ENCODE assay signal across 18 cellular contexts in the genomic region with DNA sequence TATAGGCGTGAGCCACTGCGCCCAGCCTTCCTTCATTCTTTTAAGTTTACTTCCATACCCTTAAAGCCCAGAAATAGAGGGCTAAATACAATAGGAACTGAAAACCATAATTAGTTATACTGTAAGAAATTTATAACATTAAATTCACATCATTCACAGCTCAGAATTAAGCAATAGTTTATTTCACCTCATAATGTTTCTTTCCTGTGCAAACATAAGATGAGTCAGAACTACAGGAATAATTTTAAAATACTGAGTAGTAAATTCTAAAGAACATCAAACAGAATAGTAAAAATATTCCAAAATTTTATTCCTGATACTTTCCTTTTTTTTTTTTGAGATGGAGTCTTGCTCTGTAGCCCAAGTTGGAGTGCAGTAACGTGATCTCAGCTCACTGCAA.
"Had no signal": no experiment of that assay in that cellular context is flagged by ENCODE, and none has a peak within 500 bp of the region (broad histone marks: within the 10 kb centered on the region; RNA-seq: fewer than 3 reads in every experiment).

No MANE protein-coding gene starts in this region.

- FAIRE-seq: kidney had no signal

- H3K4me1 ChIP-seq: foreskin keratinocyte had no signal

- ATAC-seq: activated T-cell treated with anti-CD3 and anti-CD28 coated beads, Interleukin-2, amount 50 U/mL, for 4 hours; foreskin keratinocyte; left ventricle myocardium superior had no signal

- H3K27me3 ChIP-seq: foreskin keratinocyte, heart left ventricle, sigmoid colon, stomach had no signal

- H3K9me3 ChIP-seq: heart left ventricle, sigmoid colon, stomach, thoracic aorta had no signal

- DNase-seq: activated CD4-positive, alpha-beta memory T cell treated with anti-CD3 and anti-CD28 coated beads for 36 hours; activated CD4-positive, CD25-positive, alpha-beta regulatory T cell treated with anti-CD3 and anti-CD28 coated beads, Interleukin-2, amount 50 U/mL, for 72 hours; activated naive CD4-positive, alpha-beta T cell; activated T-cell treated with anti-CD3 and anti-CD28 coated beads, Interleukin-2, amount 50 U/mL, for 4 hours; cerebellar nuclear complex; dermis blood vessel endothelial cell; foreskin keratinocyte; heart left ventricle; kidney; left ventricle myocardium superior; mesendoderm; nephron progenitor cell; sigmoid colon; stimulated activated CD4-positive, alpha-beta T cell treated with anti-CD3 and anti-CD28 coated beads, Interleukin-2, amount 100 ng/mL, for 48 hours; stimulated activated CD8-positive, alpha-beta memory T cell treated with anti-CD3 and anti-CD28 coated beads, Interleukin-4, amount 100 ng/mL, for 48 hours; stomach; T-helper 9 cell had no signal

- H3K27ac ChIP-seq: foreskin keratinocyte, heart left ventricle, stomach, thoracic aorta had no signal

- H3K4me3 ChIP-seq: heart left ventricle, sigmoid colon, stomach, thoracic aorta had no signal
